ENCODE assay signal across 21 cellular contexts in the genomic region with DNA sequence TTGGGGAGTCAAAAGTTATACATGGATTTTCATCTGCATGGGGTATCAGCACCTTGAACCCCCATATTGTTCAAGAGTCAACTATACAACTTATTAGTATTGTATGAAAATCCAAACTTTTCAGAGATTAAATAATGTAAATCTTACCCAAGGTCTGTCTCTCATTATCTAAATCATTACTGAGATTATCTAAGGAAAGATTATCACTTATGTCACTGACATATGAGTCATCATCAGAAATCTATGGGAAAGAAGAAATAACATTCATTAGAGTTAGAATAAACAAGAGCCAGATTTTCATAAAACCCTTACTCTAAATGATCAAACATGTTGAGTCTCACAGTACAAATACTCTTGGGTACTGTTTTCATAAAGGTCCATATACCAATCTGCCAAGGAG.
DNase-seq lines count a peak whose midpoint lies in the region; ATAC-seq, FAIRE-seq and TF ChIP-seq lines count a peak whose summit lies in the region.
"Had no signal": no experiment of that assay in that cellular context is flagged by ENCODE, and none has a peak within 500 bp of the region (broad histone marks: within the 10 kb centered on the region; RNA-seq: fewer than 3 reads in every experiment).

No MANE protein-coding gene starts in this region.

- H3K27ac ChIP-seq in OCI-LY7 (ENCODE audit: low read depth, low read length, poor library complexity, severe bottlenecking) (peak overlapping the region; percentile 29), K562 (ENCODE audit: extremely low read depth, low read depth, low read length) (no peak overlapping the region)

- peak; percentile 43 for DNase-seq in EH (ENCODE audit: low read depth)
- no peak for DNase-seq in OCI-LY7 (ENCODE audit: low spot score)
- no peak for DNase-seq in K562 (ENCODE audit: extremely low read depth in 1 of 4, low spot score in 3 of 4)
- no peak for DNase-seq in stimulated activated naive CD4-positive, alpha-beta T cell (lab: John Stamatoyannopoulos, UW)
- no peak for DNase-seq in NCI-H1105 treated with DMSO at 0.1 percent for 48 hours (lab: John Stamatoyannopoulos, UW)
- DNase-seq in NCI-H524 (lab: John Stamatoyannopoulos, UW), result no peak
- DNase-seq: BE2C; CD8-positive, alpha-beta memory T cell; DMS79 treated with DMSO at 0.1 percent for 48 hours; H9; KBM-7; MG63; NCI-H1417 treated with DMSO at 0.1 percent for 48 hours; NCI-H1694 treated with DMSO at 0.1 percent for 48 hours; NCI-H2081; NCI-H2227 treated with DMSO at 0.1 percent for 48 hours; NCI-H69; T-cell had no signal

- H3K4me2 ChIP-seq in OCI-LY7 (ENCODE audit: low read length) (peak overlapping the region; percentile 12), K562 (ENCODE audit: insufficient read depth, low read length) (no peak overlapping the region)
- H3K4me2 ChIP-seq: GM23338 had no signal

- H3K4me1 ChIP-seq in OCI-LY7 (ENCODE audit: insufficient read depth, low read length, poor library complexity, severe bottlenecking), result peaks cover 94% of the 10 kb centered on the region
- no peaks in the 10 kb centered on the region for H3K4me1 ChIP-seq in K562 (replicated peaks in 1 of 2; ENCODE audit: control insufficient read depth in 2 of 2, insufficient read depth in 2 of 2, low read length in 2 of 2)

- no TSS peak for BruUV-seq in OCI-LY7 (replicated peaks; lab: Mats Ljungman, UMichigan)
- no TSS peak for BruUV-seq in K562 (replicated peaks; lab: Mats Ljungman, UMichigan)

- no peak for TF ChIP-seq CTCF in OCI-LY7 (conservative IDR thresholded peaks at IDR 0.05; ENCODE audit: low read length)
- TF ChIP-seq CTCF in K562 (IDR thresholded peaks at IDR 0.05 in 2 of 3, conservative IDR thresholded peaks at IDR 0.05 in 1 of 3; ENCODE audit: insufficient read depth in 2 of 3, low read depth in 1 of 3, low read length in 3 of 3), result no peak

- H3K36me3 ChIP-seq in OCI-LY7 (ENCODE audit: insufficient read depth, low read length) (peaks cover 37% of the 10 kb centered on the region), K562 (ENCODE audit: control insufficient read depth, insufficient read depth, low read length) (peaks cover 22% of the 10 kb centered on the region; the same call in 2 of the 3 replicates)

- FAIRE-seq in K562 (lab: Jason Lieb, UNC), result no peak
- FAIRE-seq: HepG2 had no signal

- no peaks in the 10 kb centered on the region for H3K9me2 ChIP-seq in OCI-LY7 (ENCODE audit: insufficient read depth, low read length)

- no peak for TF ChIP-seq POLR2A in K562 (conservative IDR thresholded peaks at IDR 0.05)

- POLR2A ChIA-PET in OCI-LY7 (lab: Charles Lee), result interaction anchor here (1.2 to 1.6 kb wide), 2 partner anchors 17 to 51 kb away, joined by 4 to 5 read pairs; no protein-coding TSS in a partner anchor
- POLR2A ChIA-PET in K562 (lab: Yijun Ruan, JAX), result interaction anchor here (0.6 kb wide), 1 partner anchor 282 kb away, joined by 3 read pairs; no protein-coding TSS in a partner anchor

- H3K79me2 ChIP-seq in OCI-LY7 (ENCODE audit: insufficient read depth, low read depth, low read length) (peaks cover 45% of the 10 kb centered on the region; the same call in 1 of the 2 replicates), K562 (ENCODE audit: control insufficient read depth, insufficient read depth, low read length) (no peaks in the 10 kb centered on the region)

- no peak overlapping the region for H3K9ac ChIP-seq in K562 (ENCODE audit: insufficient read depth in 1 of 2, low read depth in 2 of 2, low read length in 2 of 2)

- H3K9me3 ChIP-seq in OCI-LY7 (ENCODE audit: low read length) (no peaks in the 10 kb centered on the region), K562 (replicated peaks; ENCODE audit: control insufficient read depth, insufficient read depth, low read depth, low read length) (no peaks in the 10 kb centered on the region)
- H3K9me3 ChIP-seq: BE2C, MG63 had no signal

- ATAC-seq in K562, result no peak
- no peak for ATAC-seq in GM18909 (IDR thresholded peaks at IDR 0.05; ENCODE audit: poor library complexity, unreplicated experiment)
- ATAC-seq: GM23338, HepG2, T-cell had no signal

- H4K20me1 ChIP-seq in OCI-LY7 (ENCODE audit: insufficient read depth, low read length) (no peaks in the 10 kb centered on the region), K562 (replicated peaks; ENCODE audit: control insufficient read depth, insufficient read depth, low read length) (no peaks in the 10 kb centered on the region)

- CTCF ChIA-PET in OCI-LY7 (lab: Charles Lee; ENCODE audit: unreplicated experiment) (no interaction called here), K562 (lab: Yijun Ruan, JAX; ENCODE audit: low intra/inter-chr PET ratio) (no interaction called here)

- H2AFZ ChIP-seq in OCI-LY7 (ENCODE audit: low read length) (no peak overlapping the region), K562 (ENCODE audit: low read depth, low read length) (no peak overlapping the region)
- H2AFZ ChIP-seq: GM23338 had no signal

- no peaks in the 10 kb centered on the region for H3K9me1 ChIP-seq in K562 (ENCODE audit: control insufficient read depth, insufficient read depth, low read length)

- no peak overlapping the region for H3K4me3 ChIP-seq in OCI-LY7 (ENCODE audit: low read depth, low read length, poor library complexity, severe bottlenecking)
- no peak overlapping the region for H3K4me3 ChIP-seq in K562
- H3K4me3 ChIP-seq: GM23338, MG63 had no signal

- no peaks in the 10 kb centered on the region for H3K27me3 ChIP-seq in K562 (ENCODE audit: control insufficient read depth in 2 of 2, insufficient read depth in 2 of 2, low read length in 2 of 2)
- H3K27me3 ChIP-seq: BE2C, MG63 had no signal

- no peak for TF ChIP-seq EP300 in K562 (IDR thresholded peaks at IDR 0.05; ENCODE audit: low read length)

- intact Hi-C loops in OCI-LY7 (cut with micrococcal nuclease; ENCODE audit: unreplicated experiment) (loop anchor here (5.0 kb wide), 1 partner anchor 1317 kb away; no protein-coding TSS in a partner anchor), K562 (cut with micrococcal nuclease) (no loop called here)

- no peak for TF ChIP-seq RAD21 in K562 (CRISPR knock-in tag; conservative IDR thresholded peaks at IDR 0.05 in 1 of 2, IDR thresholded peaks at IDR 0.05 in 1 of 2)

- in situ Hi-C loops in K562 (cut with MboI), result no loop called here

TF ChIP-seq in K562, 482 proteins besides CTCF, POLR2A, EP300 and RAD21:
- TF ChIP-seq ATF1 (CRISPR knock-in tag; IDR thresholded peaks at IDR 0.05) (no peak), ATF1 (tag; IDR thresholded peaks at IDR 0.05) (no peak), E2F5 (CRISPR knock-in tag; IDR thresholded peaks at IDR 0.05) (no peak), FIP1L1 (IDR thresholded peaks at IDR 0.05; ENCODE audit: low read depth, low read length, poor library complexity, severe bottlenecking) (no peak), RFX1 (IDR thresholded peaks at IDR 0.05) (no peak), MYC (IDR thresholded peaks at IDR 0.05; ENCODE audit: low read depth, low read length) (no peak), MYC (CRISPR knock-in tag; IDR thresholded peaks at IDR 0.05; ENCODE audit: borderline replicate concordance, low read depth) (no peak)
- TF ChIP-seq, protein P1, sequence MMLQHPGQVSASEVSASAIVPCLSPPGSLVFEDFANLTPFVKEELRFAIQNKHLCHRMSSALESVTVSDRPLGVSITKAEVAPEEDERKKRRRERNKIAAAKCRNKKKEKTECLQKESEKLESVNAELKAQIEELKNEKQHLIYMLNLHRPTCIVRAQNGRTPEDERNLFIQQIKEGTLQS (IDR thresholded peaks at IDR 0.05), result peak; percentile 39; the same call in 1 of the 2 replicates
- TF ChIP-seq, protein P1 (CRISPR knock-in tag; conservative IDR thresholded peaks at IDR 0.05), result no peak
